24 cellular contexts compared by ENCODE assay signal in genomic region chr4:20370284-20370683, GRCh38.
DNase-seq lines count a peak whose midpoint lies in the region; ATAC-seq and TF ChIP-seq lines count a peak whose summit lies in the region.
"Had no signal": no experiment of that assay in that cellular context is flagged by ENCODE, and none has a peak within 500 bp of the region (broad histone marks: within the 10 kb centered on the region; RNA-seq: fewer than 3 reads in every experiment).

No MANE protein-coding gene starts in this region.

- no peaks in the 10 kb centered on the region for H3K9me3 Mint-ChIP-seq in activated naive CD8-positive, alpha-beta T cell treated with anti-CD3 and anti-CD28 coated beads for 36 hours
- H3K9me3 Mint-ChIP-seq: activated T-helper 2 cell treated with anti-CD3 and anti-CD28 coated beads, Interferon-gamma antibody, Interleukin-2, Interleukin-4, amounts not matched to agents 10 μg/mL and 5 μg/mL and 100 μg/mL, durations not matched to agents 14 hours and 24 hours and 36 hours; GM23338 had no signal

- ATAC-seq in SK-N-SH treated with all-trans-retinoic acid at 6 μM for 48 hours, result peak; percentile 66
- ATAC-seq: GM23338; left colon; stimulated activated naive CD8-positive, alpha-beta T cell treated with anti-CD3 and anti-CD28 coated beads, Interleukin-15, Interleukin-2, amounts not matched to agents 100 U/mL and 50 U/mL, for 24 hours had no signal

- no peak overlapping the region for H3K4me3 ChIP-seq in fibroblast of mammary gland (ENCODE audit: control insufficient read depth, low read depth, low read length)
- no peak overlapping the region for H3K4me3 ChIP-seq in skeletal muscle cell (ENCODE audit: low read depth, low read length)
- H3K4me3 ChIP-seq: BLaER1, dorsolateral prefrontal cortex, GM23338 had no signal

- no peak overlapping the region for H3K27ac Mint-ChIP-seq in activated naive CD8-positive, alpha-beta T cell treated with anti-CD3 and anti-CD28 coated beads for 36 hours
- H3K27ac Mint-ChIP-seq: activated T-helper 2 cell treated with anti-CD3 and anti-CD28 coated beads, Interferon-gamma antibody, Interleukin-2, Interleukin-4, amounts not matched to agents 10 μg/mL and 5 μg/mL and 100 μg/mL, durations not matched to agents 14 hours and 24 hours and 36 hours had no signal

- no peak for TF ChIP-seq CTCF in fibroblast of mammary gland (conservative IDR thresholded peaks at IDR 0.05; ENCODE audit: control insufficient read depth, insufficient read depth, low read depth, low read length)

- H3K4me3 Mint-ChIP-seq in activated naive CD8-positive, alpha-beta T cell treated with anti-CD3 and anti-CD28 coated beads for 36 hours, result no peak overlapping the region
- H3K4me3 Mint-ChIP-seq: GM23338 had no signal

- peak in 2 of 3 experiments; percentile 14 to 74 for DNase-seq in NCI-H1417 (lab: John Stamatoyannopoulos, UW)
- no peak for DNase-seq in NCI-H1417 treated with DMSO at 0.1 percent for 48 hours (lab: John Stamatoyannopoulos, UW)
- peak; percentile 54 for DNase-seq in fibroblast of mammary gland (ENCODE audit: low read depth)
- DNase-seq in skeletal muscle cell (ENCODE audit: low read depth), result peak; percentile 31
- no peak for DNase-seq in AML-193 (lab: John Stamatoyannopoulos, UW)
- DNase-seq in activated naive CD8-positive, alpha-beta T cell treated with anti-CD3 and anti-CD28 coated beads for 36 hours, result no peak
- DNase-seq in activated gamma-delta T cell treated with Interleukin-2 at 50 U/mL for 16 hours, result no peak
- DNase-seq: 8988T; activated CD4-positive, alpha-beta T cell treated with anti-CD3 and anti-CD28 coated beads, Interleukin-2, amount 50 U/mL, for 1 hour; COR-L47; DND-41; dorsolateral prefrontal cortex; glutamatergic neuron; left colon; mesendoderm; NCI-H1105 treated with DMSO at 0.1 percent for 48 hours; NCI-H524 treated with DMSO at 0.1 percent for 48 hours; retina; stimulated activated CD4-positive, alpha-beta T cell treated with anti-CD3 and anti-CD28 coated beads, Interleukin-4, amount 100 ng/mL, for 4 hours; stimulated activated naive CD8-positive, alpha-beta T cell treated with anti-CD3 and anti-CD28 coated beads, Interleukin-15, Interleukin-2, amounts not matched to agents 100 U/mL and 50 U/mL, for 24 hours had no signal

- no peaks in the 10 kb centered on the region for H3K27me3 Mint-ChIP-seq in activated naive CD8-positive, alpha-beta T cell treated with anti-CD3 and anti-CD28 coated beads for 36 hours

- no peaks in the 10 kb centered on the region for H3K36me3 Mint-ChIP-seq in activated naive CD8-positive, alpha-beta T cell treated with anti-CD3 and anti-CD28 coated beads for 36 hours

- no peaks in the 10 kb centered on the region for H3K4me1 Mint-ChIP-seq in activated naive CD8-positive, alpha-beta T cell treated with anti-CD3 and anti-CD28 coated beads for 36 hours

TF ChIP-seq in SK-N-SH treated with all-trans-retinoic acid at 6 μM for 48 hours, 23 proteins besides CTCF, POLR2A, EP300 and RAD21:
- TF ChIP-seq CREB5 (CRISPR knock-in tag; IDR thresholded peaks at IDR 0.05; ENCODE audit: low read depth), result no peak
- no peak for TF ChIP-seq ZFP30 (CRISPR knock-in tag; IDR thresholded peaks at IDR 0.05)
- TF ChIP-seq OSR1 (CRISPR knock-in tag; IDR thresholded peaks at IDR 0.05), result no peak
- TF ChIP-seq PPARA (CRISPR knock-in tag; IDR thresholded peaks at IDR 0.05; ENCODE audit: borderline replicate concordance), result no peak
- TF ChIP-seq CSDC2 (CRISPR knock-in tag; IDR thresholded peaks at IDR 0.05), result no peak
- no peak for TF ChIP-seq TOX (CRISPR knock-in tag; IDR thresholded peaks at IDR 0.05; ENCODE audit: borderline replicate concordance)
- no peak for TF ChIP-seq POU6F1 (CRISPR knock-in tag; IDR thresholded peaks at IDR 0.05; ENCODE audit: borderline replicate concordance, low read depth)
- TF ChIP-seq ZNF70 (CRISPR knock-in tag; IDR thresholded peaks at IDR 0.05), result no peak
- TF ChIP-seq ZNF8 (CRISPR knock-in tag; IDR thresholded peaks at IDR 0.05), result no peak
- TF ChIP-seq ZC3H10 (CRISPR knock-in tag; IDR thresholded peaks at IDR 0.05), result no peak
- no peak for TF ChIP-seq TSHZ2 (CRISPR knock-in tag; IDR thresholded peaks at IDR 0.05)
- no peak for TF ChIP-seq TCF4 (CRISPR knock-in tag; IDR thresholded peaks at IDR 0.05; ENCODE audit: borderline replicate concordance)
- TF ChIP-seq ZFP3 (CRISPR knock-in tag; IDR thresholded peaks at IDR 0.05), result no peak

Comparison
In these comparisons a context has a peak if more than half of its experiments do, and no peak if none do; other contexts are left out.
1. DNase-seq: peak in NCI-H1417 (2 of 3), fibroblast of mammary gland (single experiment) and skeletal muscle cell (single experiment); none in NCI-H1417 treated with DMSO at 0.1 percent for 48 hours (single experiment), AML-193 (0 of 2), activated naive CD8-positive, alpha-beta T cell treated with anti-CD3 and anti-CD28 coated beads for 36 hours (single experiment) and activated gamma-delta T cell treated with Interleukin-2 at 50 U/mL for 16 hours (single experiment).